ENCODE assay signal across 8 cellular contexts in the genomic region with DNA sequence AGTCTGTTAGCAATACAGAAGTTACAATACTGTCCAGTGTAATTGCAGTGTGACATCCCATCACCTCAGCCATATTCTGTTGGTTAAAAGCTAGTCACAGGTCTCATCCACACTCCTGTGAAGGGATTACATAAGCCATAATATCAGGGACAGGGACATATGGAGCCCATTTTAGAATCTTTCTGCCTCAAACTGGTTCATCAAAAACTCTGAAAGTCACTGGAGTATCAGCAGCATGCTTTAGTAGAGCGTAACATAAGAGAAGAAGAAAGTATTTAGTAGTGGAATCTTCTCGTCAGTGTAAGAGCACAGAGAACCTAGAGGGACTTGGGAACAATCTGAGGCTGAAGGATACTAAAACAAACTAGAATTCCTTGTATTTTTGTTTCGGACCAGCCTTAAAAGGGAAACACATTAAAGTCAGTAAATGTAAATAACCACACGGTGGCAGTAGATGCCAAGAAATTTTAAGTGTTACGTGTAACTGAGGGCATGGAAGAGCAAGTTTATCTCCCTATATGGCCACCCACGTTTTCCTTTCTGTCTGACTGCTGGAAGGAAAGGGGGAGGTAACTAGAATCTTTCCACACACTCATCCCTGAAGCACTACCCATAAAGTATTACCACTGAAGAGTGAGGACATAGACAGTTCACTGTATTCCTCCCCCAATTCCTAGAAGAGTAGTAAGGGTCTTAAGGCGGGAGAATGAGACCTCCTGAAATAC. TPM values are rescaled to one million over a fixed set of nuclear protein-coding genes. Genes with fewer than 3 reads are reported as not detected.
A peak's percentile ranks its signal among the peaks of the same experiment; 100 is the strongest.
DNase-seq lines count a peak whose midpoint lies in the region; ATAC-seq and TF ChIP-seq lines count a peak whose summit lies in the region.

No MANE protein-coding gene starts in this region.

- in situ Hi-C loops in T47D (cut with HindIII; ENCODE audit: low pct_unique_long_range_greater_than_20kb, low sequenced_read_pairs), result no loop called here

- H3K79me2 ChIP-seq in PC-3 (ENCODE audit: low read length), result no peaks in the 10 kb centered on the region

- H3K4me1 ChIP-seq in A673 (ENCODE audit: insufficient read depth, low read length, poor library complexity, severe bottlenecking) (peaks cover 6% of the 10 kb centered on the region), PC-3 (ENCODE audit: insufficient read depth, low read length) (peaks cover 10% of the 10 kb centered on the region; the same call in 1 of the 2 replicates), spleen (peaks cover 0 to 14% (median 9%) of the 10 kb centered on the region in 6 donors)

- H3K27me3 ChIP-seq in A673 (replicated peaks; ENCODE audit: insufficient read depth, low read depth, low read length, poor library complexity), result peaks cover 8% of the 10 kb centered on the region
- no peaks in the 10 kb centered on the region for H3K27me3 ChIP-seq in GM06990 (replicated peaks; ENCODE audit: control insufficient read depth, insufficient read depth, low read length)
- peaks cover 24% of the 10 kb centered on the region for H3K27me3 ChIP-seq in PC-3 (ENCODE audit: low read length)
- H3K27me3 ChIP-seq in spleen (replicated peaks in 1 of 7), result peaks cover 0 to 8% (median 0%) of the 10 kb centered on the region in 7 donors

- H3K9ac ChIP-seq in PC-3 (ENCODE audit: low read length), result no peak overlapping the region

- H3K36me3 ChIP-seq in A673 (ENCODE audit: insufficient read depth, low read length, poor library complexity, severe bottlenecking) (no peaks in the 10 kb centered on the region), GM06990 (ENCODE audit: control insufficient read depth, insufficient read depth, low read length) (no peaks in the 10 kb centered on the region), PC-3 (ENCODE audit: low read depth, low read length) (no peaks in the 10 kb centered on the region), spleen (no peaks in the 10 kb centered on the region)

- no peaks in the 10 kb centered on the region for H3K9me3 ChIP-seq in A673 (ENCODE audit: low read depth, low read length, poor library complexity, severe bottlenecking)
- H3K9me3 ChIP-seq in PC-3 (ENCODE audit: low read length), result no peaks in the 10 kb centered on the region
- no peaks in the 10 kb centered on the region for H3K9me3 ChIP-seq in spleen

- POLR2A ChIA-PET in A673 (lab: Charles Lee; ENCODE audit: low non-redundant PET), result no interaction called here
- POLR2A ChIA-PET in HEK293T (lab: Yijun Ruan, JAX), result no interaction called here
- POLR2A ChIA-PET in PC-3 (lab: Charles Lee; ENCODE audit: unreplicated experiment), result no interaction called here

- intact Hi-C loops in A673 (cut with micrococcal nuclease; ENCODE audit: unreplicated experiment) (loop anchor here (1.0 to 5.0 kb wide), 4 partner anchors 326 to 1058 kb away; no protein-coding TSS in a partner anchor), PC-3 (cut with micrococcal nuclease) (loop anchor here (1.0 to 5.0 kb wide), 4 partner anchors 226 to 1059 kb away; a partner anchor contains a TSS), spleen (cut with DNase I; ENCODE audit: low total_unique reads) (loop anchor here (5.0 kb wide), 1 partner anchor 1059 kb away; no protein-coding TSS in a partner anchor)

- WGBS in spleen, 5 donors, result 14 to 24% (median 20%) methylated on average over 7 of the region's 7 CpGs

- H3K4me2 ChIP-seq in PC-3 (ENCODE audit: low read length), result peak overlapping the region; percentile 71

- H3K4me3 ChIP-seq in A673 (ENCODE audit: low read depth, low read length, poor library complexity, severe bottlenecking) (peak overlapping the region; percentile 5), GM06990 (replicated peaks; ENCODE audit: low read depth, low read length) (0 out of 2 replicates have a peak overlapping the region, but pooled peaks have one; percentile 10), LNCaP clone FGC (ENCODE audit: low read depth, low read length) (no peak overlapping the region), PC-3 (ENCODE audit: low read length) (peak overlapping the region; percentile 46), spleen (no peak overlapping the region)

- TF ChIP-seq POLR2A in spleen (IDR thresholded peaks at IDR 0.05), result no peak

- peak overlapping the region; percentile 89 for H2AFZ ChIP-seq in PC-3 (ENCODE audit: low read length)

- H3F3A ChIP-seq in PC-3 (ENCODE audit: low read length, unreplicated experiment), result no peaks in the 10 kb centered on the region

- DNase-seq in A673 (ENCODE audit: low spot score) (peak; percentile 93), GM06990 (ENCODE audit: extremely low read depth, insufficient read length) (peak; percentile 60), HEK293T (ENCODE audit: extremely low spot score) (peak; percentile 80), LNCaP clone FGC (ENCODE audit: low read depth) (peak; percentile 82), PC-3 (peak; percentile 93), T47D (ENCODE audit: low read depth in 1 of 2, low spot score in 1 of 2) (peak; percentile 18 to 77), inferior parietal cortex (ENCODE audit: extremely low spot score) (peak; percentile 95), spleen (no peak)

- BruUV-seq in A673 (replicated peaks; lab: Mats Ljungman, UMichigan) (no TSS peak), PC-3 (replicated peaks; lab: Mats Ljungman, UMichigan) (no TSS peak)

- ATAC-seq in PC-3, result peak; percentile 91

- TF ChIP-seq CTCF in A673 (conservative IDR thresholded peaks at IDR 0.05; ENCODE audit: low read depth, low read length) (peak; percentile 73), GM06990 (IDR thresholded peaks at IDR 0.05; ENCODE audit: insufficient read depth, low read length, poor library complexity, severe bottlenecking) (peak; percentile 32), LNCaP clone FGC (IDR thresholded peaks at IDR 0.05; ENCODE audit: control insufficient read depth, extremely low read depth, insufficient read depth) (peak; percentile 62), PC-3 (conservative IDR thresholded peaks at IDR 0.05; ENCODE audit: low read depth, low read length) (peak; percentile 76), spleen (IDR thresholded peaks at IDR 0.05 in 8 of 11, conservative IDR thresholded peaks at IDR 0.05 in 3 of 11) (peak; percentile 43 to 84 (median 69))

- CTCF ChIA-PET in A673 (lab: Charles Lee) (no interaction called here), HEK293T (lab: Yijun Ruan, JAX) (no interaction called here), PC-3 (lab: Charles Lee) (no interaction called here)

- no peaks in the 10 kb centered on the region for H4K20me1 ChIP-seq in PC-3 (ENCODE audit: low read length)

- no peaks in the 10 kb centered on the region for H3K9me2 ChIP-seq in PC-3 (replicated peaks; ENCODE audit: low read length)

- H3K27ac ChIP-seq in A673 (ENCODE audit: low read depth, low read length, poor library complexity, severe bottlenecking) (no peak overlapping the region), PC-3 (ENCODE audit: low read length) (no peak overlapping the region), spleen (peak overlapping the region in 1 of 8 donors; percentile 34)

TF ChIP-seq in HEK293T, 16 proteins besides CTCF, POLR2A, EP300 and RAD21:
- TF ChIP-seq L3MBTL2 (conservative IDR thresholded peaks at IDR 0.05) (peak; percentile 37; the same call in 1 of the 2 replicates), ARNT (IDR thresholded peaks at IDR 0.05) (peak; percentile 79; the same call in 1 of the 2 replicates), SUZ12 (IDR thresholded peaks at IDR 0.05) (no peak), HDGF (IDR thresholded peaks at IDR 0.05; ENCODE audit: borderline replicate concordance) (no peak), FOXA1 (IDR thresholded peaks at IDR 0.05) (no peak), NFRKB (IDR thresholded peaks at IDR 0.05) (no peak), FOXK2 (IDR thresholded peaks at IDR 0.05) (peak; percentile 71; the same call in 1 of the 2 replicates)
- TF ChIP-seq, protein P1, sequence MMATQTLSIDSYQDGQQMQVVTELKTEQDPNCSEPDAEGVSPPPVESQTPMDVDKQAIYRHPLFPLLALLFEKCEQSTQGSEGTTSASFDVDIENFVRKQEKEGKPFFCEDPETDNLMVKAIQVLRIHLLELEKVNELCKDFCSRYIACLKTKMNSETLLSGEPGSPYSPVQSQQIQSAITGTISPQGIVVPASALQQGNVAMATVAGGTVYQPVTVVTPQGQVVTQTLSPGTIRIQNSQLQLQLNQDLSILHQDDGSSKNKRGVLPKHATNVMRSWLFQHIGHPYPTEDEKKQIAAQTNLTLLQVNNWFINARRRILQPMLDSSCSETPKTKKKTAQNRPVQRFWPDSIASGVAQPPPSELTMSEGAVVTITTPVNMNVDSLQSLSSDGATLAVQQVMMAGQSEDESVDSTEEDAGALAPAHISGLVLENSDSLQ (IDR thresholded peaks at IDR 0.05), result no peak

RNA-seq across cellular contexts. Expression of a gene that starts 41.6 kb away (rescaled TPM):
- total RNA-seq in A673 (2021) (11.9 and 12.7 TPM in 2 replicates), PC-3 (2014; rRNA removed) (8.7 and 9.8 TPM in 2 replicates), spleen (10 to 100 TPM; 14.3 to 28.1 (median 19.4) TPM)
- polyA plus RNA-seq in spleen, result 1 to 10 TPM; 6.3 to 8.6 (median 6.6) TPM

RNA-seq across cellular contexts. Expression of a gene that starts 42.1 kb away (rescaled TPM):
- total RNA-seq in A673 (2021) (11.1 and 12.1 TPM in 2 replicates), PC-3 (2014; rRNA removed) (14.5 and 16.3 TPM in 2 replicates), spleen (1 to 10 TPM; 2.5 to 7.3 (median 5.4) TPM)
- under 1 TPM; 0.13 to 0.99 (median 0.18) TPM for polyA plus RNA-seq in spleen

Comparison
In these comparisons a context has a peak if more than half of its experiments do, and no peak if none do; other contexts are left out.
1. H3K4me3 ChIP-seq: peak in A673 (single experiment), GM06990 (single experiment) and PC-3 (single experiment); none in LNCaP clone FGC (single experiment) and spleen (0 of 8).
2. Peak in every context shown above with its lines, with median percentiles within 50 percentile points of each other: CTCF ChIP-seq.